Comparison of ENCODE assay signal across 12 cellular contexts in genomic region chr1:36182734-36183133, GRCh38. TPM values are rescaled to one million over a fixed set of nuclear protein-coding genes. Genes with fewer than 3 reads are reported as not detected.
DNase-seq lines count a peak whose midpoint lies in the region; ATAC-seq and TF ChIP-seq lines count a peak whose summit lies in the region.
"Had no signal": no experiment of that assay in that cellular context is flagged by ENCODE, and none has a peak within 500 bp of the region (broad histone marks: within the 10 kb centered on the region; RNA-seq: fewer than 3 reads in every experiment).

No MANE protein-coding gene starts in this region.

- ATAC-seq in lower lobe of right lung: no peak
- ATAC-seq: PC-3 had no signal

- intact Hi-C loops in adrenal gland (cut with DNase I): loop anchor here (10.0 kb wide), 2 partner anchors 88 to 102 kb away; no protein-coding TSS in a partner anchor
- intact Hi-C loops in lower lobe of right lung (cut with DNase I): no loop called here

- H3K4me3 ChIP-seq in coronary artery (no peak overlapping the region), osteoblast (ENCODE audit: insufficient read depth, low read length) (no peak overlapping the region), adrenal gland (no peak overlapping the region), lower lobe of right lung (no peak overlapping the region)

- no peaks in the 10 kb centered on the region for H3K9me3 ChIP-seq in osteoblast (ENCODE audit: low read depth, low read length)
- H3K9me3 ChIP-seq in adrenal gland (replicated peaks in 1 of 3): no peaks in the 10 kb centered on the region
- no peaks in the 10 kb centered on the region for H3K9me3 ChIP-seq in lower lobe of right lung

- H3K27ac ChIP-seq in coronary artery: peak overlapping the region; percentile 69 to 70
- peak overlapping the region; percentile 23 for H3K27ac ChIP-seq in osteoblast (ENCODE audit: low read depth, low read length)
- no peak overlapping the region for H3K27ac ChIP-seq in adrenal gland
- no peak overlapping the region for H3K27ac ChIP-seq in lower lobe of right lung

- no peak for TF ChIP-seq POLR2A in adrenal gland (IDR thresholded peaks at IDR 0.05)

- 43 to 86% (median 77%) methylated on average over 2 of the region's 2 CpGs for WGBS in adrenal gland, 4 donors

- H2AFZ ChIP-seq in osteoblast (ENCODE audit: low read length): no peak overlapping the region

- H3K4me1 ChIP-seq in osteoblast (ENCODE audit: insufficient read depth, low read length) (peaks cover 5% of the 10 kb centered on the region), adrenal gland (replicated peaks in 1 of 2) (peaks cover 2 to 3% of the 10 kb centered on the region in 2 donors), lower lobe of right lung (peaks cover 17% of the 10 kb centered on the region)

- H3K36me3 ChIP-seq in osteoblast (ENCODE audit: insufficient read depth, low read length): peaks cover 43% of the 10 kb centered on the region
- peaks cover 0 to 36% of the 10 kb centered on the region in 2 donors for H3K36me3 ChIP-seq in adrenal gland (replicated peaks in 1 of 2)
- peaks cover 43% of the 10 kb centered on the region for H3K36me3 ChIP-seq in lower lobe of right lung

- DNase-seq in NCI-H1105 treated with DMSO at 0.1 percent for 48 hours (lab: John Stamatoyannopoulos, UW) (peak; percentile 46), NCI-H1105 (lab: John Stamatoyannopoulos, UW) (no peak), NCI-H1436 treated with DMSO at 0.1 percent for 48 hours (lab: John Stamatoyannopoulos, UW) (peak; percentile 77), coronary artery (ENCODE audit: low spot score) (no peak), osteoblast (ENCODE audit: insufficient read length, low spot score, missing footprints) (peak; percentile 3), anterior cingulate cortex (lab: John Stamatoyannopoulos, UW) (no peak), adrenal gland (no peak), lower lobe of right lung (no peak)
- DNase-seq: activated naive CD4-positive, alpha-beta T cell treated with anti-CD3 and anti-CD28 coated beads, Interleukin-2, amount 50 U/mL, for 16 hours; GOT3; MM.1S; PC-3 had no signal

- H3K27me3 ChIP-seq in osteoblast (ENCODE audit: insufficient read depth, low read length) (no peaks in the 10 kb centered on the region), adrenal gland (no peaks in the 10 kb centered on the region), lower lobe of right lung (ENCODE audit: low read depth) (no peaks in the 10 kb centered on the region)

- no peak overlapping the region for H3K4me2 ChIP-seq in osteoblast (ENCODE audit: insufficient read depth, low read length)

- peaks cover 8% of the 10 kb centered on the region for H4K20me1 ChIP-seq in osteoblast (ENCODE audit: insufficient read depth, low read length)

- H3K79me2 ChIP-seq in osteoblast (ENCODE audit: insufficient read depth, low read length): peaks cover 5% of the 10 kb centered on the region

- TF ChIP-seq CTCF in coronary artery (IDR thresholded peaks at IDR 0.05) (no peak), osteoblast (IDR thresholded peaks at IDR 0.05; ENCODE audit: extremely low read depth, low read depth, low read length) (no peak), adrenal gland (IDR thresholded peaks at IDR 0.05) (no peak), lower lobe of right lung (IDR thresholded peaks at IDR 0.05) (no peak)

RNA-seq across cellular contexts. Expression of gene MAP7D1, which starts 26.8 kb away (rescaled TPM):
- total RNA-seq in osteoblast (106 and 132 TPM in 2 replicates), adrenal gland (100 to 1,000 TPM in 1 of 8 donors, 10 to 100 TPM in 7; 60.2 to 121 (median 76.8) TPM), lower lobe of right lung (120 TPM)
- 10 to 100 TPM; 39.7 to 79.9 (median 47.2) TPM for polyA plus RNA-seq in adrenal gland

RNA-seq across cellular contexts. Expression of gene TRAPPC3, which starts 33.4 kb away (rescaled TPM):
- 93.4 and 111 TPM in 2 replicates for total RNA-seq in osteoblast
- 100 to 1,000 TPM in 6 of 8 donors, 10 to 100 TPM in 2; 74.6 to 182 (median 133) TPM for total RNA-seq in adrenal gland
- 100 to 1,000 TPM in 1 of 3 donors, 10 to 100 TPM in 2; 54.0 to 106 (median 65.1) TPM for polyA plus RNA-seq in adrenal gland
- total RNA-seq in lower lobe of right lung: 60.3 TPM

RNA-seq across cellular contexts. Expression of gene THRAP3, which starts 41.5 kb away (rescaled TPM):
- total RNA-seq in osteoblast: 127 and 137 TPM in 2 replicates
- 100 to 1,000 TPM in 2 of 8 donors, 10 to 100 TPM in 6; 75.1 to 120 (median 87.5) TPM for total RNA-seq in adrenal gland
- 100 to 1,000 TPM in 1 of 3 donors, 10 to 100 TPM in 2; 34.4 to 108 (median 39.6) TPM for polyA plus RNA-seq in adrenal gland
- 81.0 TPM for total RNA-seq in lower lobe of right lung

RNA-seq across cellular contexts. Expression of gene COL8A2, which starts 57.7 kb away (rescaled TPM):
- total RNA-seq in osteoblast (12.7 and 15.2 TPM in 2 replicates), adrenal gland (1 to 10 TPM in 6 of 8 donors, under 1 TPM in 2; 0.74 to 6.6 (median 2.8) TPM), lower lobe of right lung (24.4 TPM)
- 1 to 10 TPM in 2 of 3 donors, under 1 TPM in 1; 0.66 to 2.3 (median 1.2) TPM for polyA plus RNA-seq in adrenal gland

Comparison
In these comparisons a context has a peak if more than half of its experiments do, and no peak if none do; other contexts are left out.
1. DNase-seq: peak in NCI-H1105 treated with DMSO at 0.1 percent for 48 hours (single experiment), NCI-H1436 treated with DMSO at 0.1 percent for 48 hours (single experiment) and osteoblast (single experiment); none in NCI-H1105 (single experiment), coronary artery (single experiment), anterior cingulate cortex (0 of 58), adrenal gland (0 of 7) and lower lobe of right lung (single experiment).
2. H3K27ac ChIP-seq: peak in coronary artery (2 of 2) and osteoblast (single experiment); none in adrenal gland (0 of 5) and lower lobe of right lung (single experiment).